Comparison of ENCODE assay signal across 8 cellular contexts in genomic region chr14:80847093-80847492, GRCh38.
"Had no signal": no experiment of that assay in that cellular context is flagged by ENCODE, and none has a peak within 500 bp of the region (broad histone marks: within the 10 kb centered on the region; RNA-seq: fewer than 3 reads in every experiment).

No MANE protein-coding gene starts in this region.

- DNase-seq: GM23248, GOT3, H7, H9, HCEC 1CT, HFFc6 had no signal

- H3K27ac ChIP-seq: GM23248 had no signal

- H3K9ac ChIP-seq: GM23248 had no signal

- H3K4me3 Mint-ChIP-seq: GM23338, H9, HFFc6 had no signal

- H3K4me3 ChIP-seq: GM23248, GM23338, HAP-1 had no signal

- H3K4me2 ChIP-seq: GM23338 had no signal

- H3K9me3 ChIP-seq: HAP-1 had no signal

- H3K36me3 ChIP-seq: HAP-1 had no signal

- H3K9me3 Mint-ChIP-seq: GM23338, H9, HFFc6 had no signal

- H3K27ac Mint-ChIP-seq: H9, HFFc6 had no signal

- H2AFZ ChIP-seq: GM23248, GM23338 had no signal
